Comparison of ENCODE assay signal across 1 cellular context in genomic region chr1:116372651-116373444, GRCh38.
A peak's percentile ranks its signal among the peaks of the same experiment; 100 is the strongest.
TF ChIP-seq lines count a peak whose summit lies in the region.

TSS of gene ATP1A1 (plus strand) at chr1:116373244. CDS start at chr1:116373512, 268 bp downstream.

TF ChIP-seq in HepG2, 621 proteins besides CTCF, POLR2A, EP300 and RAD21 (continued from another document and continues in another):
- TF ChIP-seq ZBTB33 (CRISPR knock-in tag; IDR thresholded peaks at IDR 0.05), result peak; percentile 91
- no peak; the same call in 1 of the 2 replicates for TF ChIP-seq NFYB (CRISPR knock-in tag; IDR thresholded peaks at IDR 0.05)
- TF ChIP-seq ZNF720 (CRISPR knock-in tag; IDR thresholded peaks at IDR 0.05), result no peak
- TF ChIP-seq SNRNP70 (IDR thresholded peaks at IDR 0.05; ENCODE audit: low read depth, low read length), result no peak
- no peak for TF ChIP-seq ZIK1 (CRISPR knock-in tag; IDR thresholded peaks at IDR 0.05; ENCODE audit: borderline replicate concordance, low read depth)
- TF ChIP-seq DNMT3B (CRISPR knock-in tag; conservative IDR thresholded peaks at IDR 0.05), result no peak
- TF ChIP-seq AGO2 (optimal IDR thresholded peaks at IDR 0.05; ENCODE audit: low read depth, low read length), result no peak
- TF ChIP-seq ZNF496 (CRISPR knock-in tag; IDR thresholded peaks at IDR 0.05; ENCODE audit: insufficient replicate concordance), result no peak
- TF ChIP-seq ATF2 (CRISPR knock-in tag; IDR thresholded peaks at IDR 0.05), result peak; percentile 32; the same call in 1 of the 2 replicates
- TF ChIP-seq TSC22D2 (CRISPR knock-in tag; IDR thresholded peaks at IDR 0.05; ENCODE audit: borderline replicate concordance), result no peak
- TF ChIP-seq RARA (CRISPR knock-in tag; IDR thresholded peaks at IDR 0.05), result peak; percentile 49
- no peak for TF ChIP-seq ATRX (CRISPR knock-in tag; IDR thresholded peaks at IDR 0.05; ENCODE audit: borderline replicate concordance)
- TF ChIP-seq FOXC1 (CRISPR knock-in tag; IDR thresholded peaks at IDR 0.05; ENCODE audit: borderline replicate concordance), result no peak
- no peak for TF ChIP-seq SRF (IDR thresholded peaks at IDR 0.05; ENCODE audit: low read depth, low read length)
- TF ChIP-seq MLXIP (CRISPR knock-in tag; IDR thresholded peaks at IDR 0.05; ENCODE audit: borderline replicate concordance), result no peak
- TF ChIP-seq ZNF761 (CRISPR knock-in tag; conservative IDR thresholded peaks at IDR 0.05), result no peak
- no peak for TF ChIP-seq STAT5B (CRISPR knock-in tag; IDR thresholded peaks at IDR 0.05)
- TF ChIP-seq DPF2 (CRISPR knock-in tag; IDR thresholded peaks at IDR 0.05; ENCODE audit: borderline replicate concordance, low read depth), result no peak
- TF ChIP-seq ZNF382 (CRISPR knock-in tag; IDR thresholded peaks at IDR 0.05; ENCODE audit: borderline replicate concordance), result no peak
- TF ChIP-seq GATA4 (IDR thresholded peaks at IDR 0.05; ENCODE audit: borderline replicate concordance, low read depth), result peak; percentile 80; the same call in 1 of the 2 replicates
- TF ChIP-seq FOXP1 (IDR thresholded peaks at IDR 0.05), result no peak
- TF ChIP-seq FOXP1 (CRISPR knock-in tag; IDR thresholded peaks at IDR 0.05), result no peak
- TF ChIP-seq ZBTB49 (CRISPR knock-in tag; IDR thresholded peaks at IDR 0.05; ENCODE audit: borderline replicate concordance), result no peak
- peak; percentile 93 for TF ChIP-seq NR0B2 (CRISPR knock-in tag; IDR thresholded peaks at IDR 0.05)
- 0 out of 2 replicates have a peak, but pooled peaks have one; percentile 43 for TF ChIP-seq THAP8 (CRISPR knock-in tag; IDR thresholded peaks at IDR 0.05; ENCODE audit: borderline replicate concordance)
- no peak for TF ChIP-seq KLF9 (CRISPR knock-in tag; IDR thresholded peaks at IDR 0.05; ENCODE audit: low read depth)
- no peak for TF ChIP-seq AKNA (CRISPR knock-in tag; IDR thresholded peaks at IDR 0.05; ENCODE audit: borderline replicate concordance)
- TF ChIP-seq ZBTB43 (CRISPR knock-in tag; conservative IDR thresholded peaks at IDR 0.05), result peak; percentile 62; the same call in 1 of the 2 replicates
- TF ChIP-seq ETS1 (CRISPR knock-in tag; IDR thresholded peaks at IDR 0.05), result no peak
- no peak for TF ChIP-seq SP140L (CRISPR knock-in tag; IDR thresholded peaks at IDR 0.05; ENCODE audit: borderline replicate concordance)
- peak; percentile 96 for TF ChIP-seq SP4 (CRISPR knock-in tag; IDR thresholded peaks at IDR 0.05)
- no peak for TF ChIP-seq ZNF629 (CRISPR knock-in tag; conservative IDR thresholded peaks at IDR 0.05)
- TF ChIP-seq HNF4G (IDR thresholded peaks at IDR 0.05; ENCODE audit: borderline replicate concordance, low read depth, low read length), result no peak; the same call in 1 of the 2 replicates
- TF ChIP-seq HNF4G (CRISPR knock-in tag; IDR thresholded peaks at IDR 0.05; ENCODE audit: borderline replicate concordance, low read depth), result no peak
- peak; percentile 94; the same call in 1 of the 3 replicates for TF ChIP-seq MXI1 (IDR thresholded peaks at IDR 0.05; ENCODE audit: borderline replicate concordance, low read depth, low read length)
- 0 out of 2 replicates have a peak, but pooled peaks have one; percentile 28 for TF ChIP-seq ZNF740 (CRISPR knock-in tag; IDR thresholded peaks at IDR 0.05)
- no peak for TF ChIP-seq PTBP1 (IDR thresholded peaks at IDR 0.05; ENCODE audit: low read depth, low read length, poor library complexity, severe bottlenecking)
- TF ChIP-seq IRX3 (CRISPR knock-in tag; IDR thresholded peaks at IDR 0.05; ENCODE audit: borderline replicate concordance, low read depth), result no peak
- no peak for TF ChIP-seq ZBTB7B (CRISPR knock-in tag; IDR thresholded peaks at IDR 0.05)
- TF ChIP-seq PRMT3 (CRISPR knock-in tag; IDR thresholded peaks at IDR 0.05; ENCODE audit: borderline replicate concordance, low read depth), result no peak
- peak; percentile 11; the same call in 1 of the 2 replicates for TF ChIP-seq ZNF503 (CRISPR knock-in tag; IDR thresholded peaks at IDR 0.05)
